In the genomic region with DNA sequence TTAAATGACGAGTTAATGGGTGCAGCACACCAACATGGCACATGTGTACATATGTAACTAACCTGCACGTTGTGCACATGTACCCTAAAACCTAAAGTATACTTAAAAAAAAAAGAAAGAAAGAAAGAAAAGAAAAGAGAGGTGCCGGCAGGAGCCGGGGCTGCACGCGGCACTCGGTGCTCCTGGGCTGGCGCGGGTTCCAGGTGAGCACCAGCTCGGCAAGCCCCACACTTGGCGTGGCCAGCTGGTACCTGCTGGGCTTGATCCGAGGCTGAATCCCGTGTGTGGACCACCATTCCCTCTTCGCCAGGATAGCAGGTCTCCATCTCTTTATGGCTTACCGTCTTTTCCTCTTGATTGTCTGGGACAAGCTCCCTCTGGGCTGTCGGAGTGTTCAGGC, we compare ENCODE assay signal across 1 cellular context.
TF ChIP-seq lines count a peak whose summit lies in the region.

No MANE protein-coding gene starts in this region.

TF ChIP-seq in H1, 55 proteins besides CTCF, POLR2A, EP300 and RAD21:
- TF ChIP-seq JUND (IDR thresholded peaks at IDR 0.05; ENCODE audit: low read length) = no peak
- no peak for TF ChIP-seq TBP (IDR thresholded peaks at IDR 0.05; ENCODE audit: low read depth, low read length)
- TF ChIP-seq, protein P1, sequence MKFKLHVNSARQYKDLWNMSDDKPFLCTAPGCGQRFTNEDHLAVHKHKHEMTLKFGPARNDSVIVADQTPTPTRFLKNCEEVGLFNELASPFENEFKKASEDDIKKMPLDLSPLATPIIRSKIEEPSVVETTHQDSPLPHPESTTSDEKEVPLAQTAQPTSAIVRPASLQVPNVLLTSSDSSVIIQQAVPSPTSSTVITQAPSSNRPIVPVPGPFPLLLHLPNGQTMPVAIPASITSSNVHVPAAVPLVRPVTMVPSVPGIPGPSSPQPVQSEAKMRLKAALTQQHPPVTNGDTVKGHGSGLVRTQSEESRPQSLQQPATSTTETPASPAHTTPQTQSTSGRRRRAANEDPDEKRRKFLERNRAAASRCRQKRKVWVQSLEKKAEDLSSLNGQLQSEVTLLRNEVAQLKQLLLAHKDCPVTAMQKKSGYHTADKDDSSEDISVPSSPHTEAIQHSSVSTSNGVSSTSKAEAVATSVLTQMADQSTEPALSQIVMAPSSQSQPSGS (IDR thresholded peaks at IDR 0.05; ENCODE audit: low read length) = no peak
- no peak for TF ChIP-seq POU5F1 (IDR thresholded peaks at IDR 0.05; ENCODE audit: low read depth, low read length)
- TF ChIP-seq ZNF274 (IDR thresholded peaks at IDR 0.05; ENCODE audit: borderline replicate concordance, extremely low read depth, low read length) = no peak
- no peak for TF ChIP-seq SIX5 (IDR thresholded peaks at IDR 0.05; ENCODE audit: low read depth, low read length)
